2 cellular contexts compared by ENCODE assay signal in the genomic region with DNA sequence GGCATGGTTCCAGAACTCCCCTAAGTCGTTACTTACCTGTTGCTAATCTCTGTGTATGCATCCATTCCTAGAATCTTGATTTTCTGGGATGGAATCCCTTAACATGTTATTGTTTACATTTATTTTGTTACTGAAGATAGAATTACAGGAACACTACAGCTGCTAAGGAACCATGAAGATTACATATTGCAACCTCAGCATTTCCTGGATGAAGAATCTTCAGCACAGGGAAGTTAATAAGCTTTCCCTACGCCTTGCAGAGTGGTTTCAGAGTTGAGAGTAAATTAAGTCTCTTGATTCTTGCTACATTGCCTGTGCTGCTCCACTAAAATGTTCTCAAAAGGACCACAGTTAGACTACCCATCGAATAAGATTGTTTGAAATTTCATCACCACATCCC.
A peak's percentile ranks its signal among the peaks of the same experiment; 100 is the strongest.
TF ChIP-seq lines count a peak whose summit lies in the region.

No MANE protein-coding gene starts in this region.

TF ChIP-seq in IMR-90, 13 proteins besides CTCF, POLR2A, EP300 and RAD21:
- TF ChIP-seq MAFK (IDR thresholded peaks at IDR 0.05; ENCODE audit: low read depth, low read length) (peak; percentile 94), CEBPB (IDR thresholded peaks at IDR 0.05; ENCODE audit: low read depth, low read length) (no peak)

TF ChIP-seq in HepG2, 621 proteins besides CTCF, POLR2A, EP300 and RAD21:
- TF ChIP-seq RORA (CRISPR knock-in tag; IDR thresholded peaks at IDR 0.05) (no peak), MAFK (conservative IDR thresholded peaks at IDR 0.05 in 1 of 2, IDR thresholded peaks at IDR 0.05 in 1 of 2; ENCODE audit: low read length in 2 of 2) (peak; percentile 93 to 96), MAFF (IDR thresholded peaks at IDR 0.05; ENCODE audit: low read depth, low read length) (peak; percentile 95)
